In genomic region chr12:19129486-19130223, GRCh38 we compare ENCODE assay signal across 1 cellular context.
TF ChIP-seq lines count a peak whose summit lies in the region.

A gene with protein sequence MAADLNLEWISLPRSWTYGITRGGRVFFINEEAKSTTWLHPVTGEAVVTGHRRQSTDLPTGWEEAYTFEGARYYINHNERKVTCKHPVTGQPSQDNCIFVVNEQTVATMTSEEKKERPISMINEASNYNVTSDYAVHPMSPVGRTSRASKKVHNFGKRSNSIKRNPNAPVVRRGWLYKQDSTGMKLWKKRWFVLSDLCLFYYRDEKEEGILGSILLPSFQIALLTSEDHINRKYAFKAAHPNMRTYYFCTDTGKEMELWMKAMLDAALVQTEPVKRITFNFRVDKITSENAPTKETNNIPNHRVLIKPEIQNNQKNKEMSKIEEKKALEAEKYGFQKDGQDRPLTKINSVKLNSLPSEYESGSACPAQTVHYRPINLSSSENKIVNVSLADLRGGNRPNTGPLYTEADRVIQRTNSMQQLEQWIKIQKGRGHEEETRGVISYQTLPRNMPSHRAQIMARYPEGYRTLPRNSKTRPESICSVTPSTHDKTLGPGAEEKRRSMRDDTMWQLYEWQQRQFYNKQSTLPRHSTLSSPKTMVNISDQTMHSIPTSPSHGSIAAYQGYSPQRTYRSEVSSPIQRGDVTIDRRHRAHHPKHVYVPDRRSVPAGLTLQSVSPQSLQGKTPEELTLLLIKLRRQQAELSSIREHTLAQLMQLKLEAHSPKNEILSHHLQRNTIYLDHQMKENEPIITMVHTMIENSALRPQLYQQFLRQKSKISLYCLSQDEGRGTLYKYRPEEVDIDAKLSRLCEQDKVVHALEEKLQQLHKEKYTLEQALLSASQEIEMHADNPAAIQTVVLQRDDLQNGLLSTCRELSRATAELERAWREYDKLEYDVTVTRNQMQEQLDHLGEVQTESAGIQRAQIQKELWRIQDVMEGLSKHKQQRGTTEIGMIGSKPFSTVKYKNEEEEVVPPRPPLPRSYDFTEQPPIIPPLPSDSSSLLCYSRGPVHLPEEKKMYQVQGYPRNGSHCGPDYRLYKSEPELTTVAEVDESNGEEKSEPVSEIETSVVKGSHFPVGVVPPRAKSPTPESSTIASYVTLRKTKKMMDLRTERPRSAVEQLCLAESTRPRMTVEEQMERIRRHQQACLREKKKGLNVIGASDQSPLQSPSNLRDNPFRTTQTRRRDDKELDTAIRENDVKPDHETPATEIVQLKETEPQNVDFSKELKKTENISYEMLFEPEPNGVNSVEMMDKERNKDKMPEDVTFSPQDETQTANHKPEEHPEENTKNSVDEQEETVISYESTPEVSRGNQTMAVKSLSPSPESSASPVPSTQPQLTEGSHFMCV (plus strand): TSS chr12:19129733. CDS start chr12:19129800, 67 bp downstream.

TF ChIP-seq in HepG2, 621 proteins besides CTCF, POLR2A, EP300 and RAD21 (continued from another document and continues in another):
- TF ChIP-seq, protein P1, sequence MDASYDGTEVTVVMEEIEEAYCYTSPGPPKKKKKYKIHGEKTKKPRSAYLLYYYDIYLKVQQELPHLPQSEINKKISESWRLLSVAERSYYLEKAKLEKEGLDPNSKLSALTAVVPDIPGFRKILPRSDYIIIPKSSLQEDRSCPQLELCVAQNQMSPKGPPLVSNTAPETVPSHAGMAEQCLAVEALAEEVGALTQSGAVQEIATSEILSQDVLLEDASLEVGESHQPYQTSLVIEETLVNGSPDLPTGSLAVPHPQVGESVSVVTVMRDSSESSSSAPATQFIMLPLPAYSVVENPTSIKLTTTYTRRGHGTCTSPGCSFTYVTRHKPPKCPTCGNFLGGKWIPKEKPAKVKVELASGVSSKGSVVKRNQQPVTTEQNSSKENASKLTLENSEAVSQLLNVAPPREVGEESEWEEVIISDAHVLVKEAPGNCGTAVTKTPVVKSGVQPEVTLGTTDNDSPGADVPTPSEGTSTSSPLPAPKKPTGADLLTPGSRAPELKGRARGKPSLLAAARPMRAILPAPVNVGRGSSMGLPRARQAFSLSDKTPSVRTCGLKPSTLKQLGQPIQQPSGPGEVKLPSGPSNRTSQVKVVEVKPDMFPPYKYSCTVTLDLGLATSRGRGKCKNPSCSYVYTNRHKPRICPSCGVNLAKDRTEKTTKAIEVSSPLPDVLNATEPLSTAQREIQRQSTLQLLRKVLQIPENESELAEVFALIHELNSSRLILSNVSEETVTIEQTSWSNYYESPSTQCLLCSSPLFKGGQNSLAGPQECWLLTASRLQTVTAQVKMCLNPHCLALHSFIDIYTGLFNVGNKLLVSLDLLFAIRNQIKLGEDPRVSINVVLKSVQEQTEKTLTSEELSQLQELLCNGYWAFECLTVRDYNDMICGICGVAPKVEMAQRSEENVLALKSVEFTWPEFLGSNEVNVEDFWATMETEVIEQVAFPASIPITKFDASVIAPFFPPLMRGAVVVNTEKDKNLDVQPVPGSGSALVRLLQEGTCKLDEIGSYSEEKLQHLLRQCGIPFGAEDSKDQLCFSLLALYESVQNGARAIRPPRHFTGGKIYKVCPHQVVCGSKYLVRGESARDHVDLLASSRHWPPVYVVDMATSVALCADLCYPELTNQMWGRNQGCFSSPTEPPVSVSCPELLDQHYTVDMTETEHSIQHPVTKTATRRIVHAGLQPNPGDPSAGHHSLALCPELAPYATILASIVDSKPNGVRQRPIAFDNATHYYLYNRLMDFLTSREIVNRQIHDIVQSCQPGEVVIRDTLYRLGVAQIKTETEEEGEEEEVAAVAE (CRISPR knock-in tag; IDR thresholded peaks at IDR 0.05; ENCODE audit: borderline replicate concordance): no peak
- peak; percentile 55; the same call in 1 of the 2 replicates for TF ChIP-seq RBFOX2 (IDR thresholded peaks at IDR 0.05; ENCODE audit: low read depth, low read length)
- TF ChIP-seq ZNF446 (CRISPR knock-in tag; IDR thresholded peaks at IDR 0.05): 0 out of 2 replicates have a peak, but pooled peaks have one; percentile 63
- peak; percentile 64 for TF ChIP-seq ZFX (CRISPR knock-in tag; IDR thresholded peaks at IDR 0.05; ENCODE audit: low read depth)
- TF ChIP-seq, protein P2, sequence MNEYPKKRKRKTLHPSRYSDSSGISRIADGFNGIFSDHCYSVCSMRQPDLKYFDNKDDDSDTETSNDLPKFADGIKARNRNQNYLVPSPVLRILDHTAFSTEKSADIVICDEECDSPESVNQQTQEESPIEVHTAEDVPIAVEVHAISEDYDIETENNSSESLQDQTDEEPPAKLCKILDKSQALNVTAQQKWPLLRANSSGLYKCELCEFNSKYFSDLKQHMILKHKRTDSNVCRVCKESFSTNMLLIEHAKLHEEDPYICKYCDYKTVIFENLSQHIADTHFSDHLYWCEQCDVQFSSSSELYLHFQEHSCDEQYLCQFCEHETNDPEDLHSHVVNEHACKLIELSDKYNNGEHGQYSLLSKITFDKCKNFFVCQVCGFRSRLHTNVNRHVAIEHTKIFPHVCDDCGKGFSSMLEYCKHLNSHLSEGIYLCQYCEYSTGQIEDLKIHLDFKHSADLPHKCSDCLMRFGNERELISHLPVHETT (CRISPR knock-in tag; conservative IDR thresholded peaks at IDR 0.05): peak; percentile 63; the same call in 1 of the 2 replicates
- no peak for TF ChIP-seq NFYC (CRISPR knock-in tag; IDR thresholded peaks at IDR 0.05)
- no peak for TF ChIP-seq ELF1 (CRISPR knock-in tag; IDR thresholded peaks at IDR 0.05)
- TF ChIP-seq, protein P3, sequence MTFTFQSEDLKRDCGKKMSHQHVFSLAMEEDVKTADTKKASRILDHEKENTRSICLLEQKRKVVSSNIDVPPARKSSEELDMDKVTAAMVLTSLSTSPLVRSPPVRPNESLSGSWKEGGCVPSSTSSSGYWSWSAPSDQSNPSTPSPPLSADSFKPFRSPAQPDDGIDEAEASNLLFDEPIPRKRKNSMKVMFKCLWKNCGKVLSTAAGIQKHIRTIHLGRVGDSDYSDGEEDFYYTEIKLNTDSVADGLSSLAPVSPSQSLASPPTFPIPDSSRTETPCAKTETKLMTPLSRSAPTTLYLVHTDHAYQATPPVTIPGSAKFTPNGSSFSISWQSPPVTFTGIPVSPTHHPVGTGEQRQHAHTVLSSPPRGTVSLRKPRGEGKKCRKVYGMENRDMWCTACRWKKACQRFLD (CRISPR knock-in tag; IDR thresholded peaks at IDR 0.05; ENCODE audit: borderline replicate concordance): no peak
- TF ChIP-seq NR2F1 (CRISPR knock-in tag; IDR thresholded peaks at IDR 0.05): no peak
- TF ChIP-seq ZMYM3 (CRISPR knock-in tag; IDR thresholded peaks at IDR 0.05): no peak
- TF ChIP-seq TRAFD1 (CRISPR knock-in tag; IDR thresholded peaks at IDR 0.05; ENCODE audit: borderline replicate concordance): no peak
- TF ChIP-seq ESRRA (CRISPR knock-in tag; IDR thresholded peaks at IDR 0.05; ENCODE audit: low read depth): no peak
- peak; percentile 55; the same call in 1 of the 2 replicates for TF ChIP-seq KMT2B (CRISPR knock-in tag; IDR thresholded peaks at IDR 0.05)
- TF ChIP-seq, protein P4, sequence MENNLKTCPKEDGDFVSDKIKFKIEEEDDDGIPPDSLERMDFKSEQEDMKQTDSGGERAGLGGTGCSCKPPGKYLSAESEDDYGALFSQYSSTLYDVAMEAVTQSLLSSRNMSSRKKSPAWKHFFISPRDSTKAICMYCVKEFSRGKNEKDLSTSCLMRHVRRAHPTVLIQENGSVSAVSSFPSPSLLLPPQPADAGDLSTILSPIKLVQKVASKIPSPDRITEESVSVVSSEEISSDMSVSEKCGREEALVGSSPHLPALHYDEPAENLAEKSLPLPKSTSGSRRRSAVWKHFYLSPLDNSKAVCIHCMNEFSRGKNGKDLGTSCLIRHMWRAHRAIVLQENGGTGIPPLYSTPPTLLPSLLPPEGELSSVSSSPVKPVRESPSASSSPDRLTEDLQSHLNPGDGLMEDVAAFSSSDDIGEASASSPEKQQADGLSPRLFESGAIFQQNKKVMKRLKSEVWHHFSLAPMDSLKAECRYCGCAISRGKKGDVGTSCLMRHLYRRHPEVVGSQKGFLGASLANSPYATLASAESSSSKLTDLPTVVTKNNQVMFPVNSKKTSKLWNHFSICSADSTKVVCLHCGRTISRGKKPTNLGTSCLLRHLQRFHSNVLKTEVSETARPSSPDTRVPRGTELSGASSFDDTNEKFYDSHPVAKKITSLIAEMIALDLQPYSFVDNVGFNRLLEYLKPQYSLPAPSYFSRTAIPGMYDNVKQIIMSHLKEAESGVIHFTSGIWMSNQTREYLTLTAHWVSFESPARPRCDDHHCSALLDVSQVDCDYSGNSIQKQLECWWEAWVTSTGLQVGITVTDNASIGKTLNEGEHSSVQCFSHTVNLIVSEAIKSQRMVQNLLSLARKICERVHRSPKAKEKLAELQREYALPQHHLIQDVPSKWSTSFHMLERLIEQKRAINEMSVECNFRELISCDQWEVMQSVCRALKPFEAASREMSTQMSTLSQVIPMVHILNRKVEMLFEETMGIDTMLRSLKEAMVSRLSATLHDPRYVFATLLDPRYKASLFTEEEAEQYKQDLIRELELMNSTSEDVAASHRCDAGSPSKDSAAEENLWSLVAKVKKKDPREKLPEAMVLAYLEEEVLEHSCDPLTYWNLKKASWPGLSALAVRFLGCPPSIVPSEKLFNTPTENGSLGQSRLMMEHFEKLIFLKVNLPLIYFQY (CRISPR knock-in tag; IDR thresholded peaks at IDR 0.05; ENCODE audit: borderline replicate concordance): no peak
- TF ChIP-seq ZNF816 (CRISPR knock-in tag; IDR thresholded peaks at IDR 0.05; ENCODE audit: borderline replicate concordance): no peak
- no peak for TF ChIP-seq TFDP1 (CRISPR knock-in tag; IDR thresholded peaks at IDR 0.05; ENCODE audit: borderline replicate concordance)
- no peak for TF ChIP-seq NFATC3 (CRISPR knock-in tag; IDR thresholded peaks at IDR 0.05)
- TF ChIP-seq ZNF800 (CRISPR knock-in tag; IDR thresholded peaks at IDR 0.05): no peak
- TF ChIP-seq, protein P5, sequence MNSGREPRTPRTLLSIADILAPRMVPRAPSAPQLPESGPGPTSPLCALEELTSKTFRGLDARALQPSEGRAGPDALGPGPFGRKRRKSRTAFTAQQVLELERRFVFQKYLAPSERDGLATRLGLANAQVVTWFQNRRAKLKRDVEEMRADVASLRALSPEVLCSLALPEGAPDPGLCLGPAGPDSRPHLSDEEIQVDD (CRISPR knock-in tag; IDR thresholded peaks at IDR 0.05; ENCODE audit: borderline replicate concordance): no peak
- no peak; the same call in 1 of the 2 replicates for TF ChIP-seq SALL1 (CRISPR knock-in tag; IDR thresholded peaks at IDR 0.05)
- TF ChIP-seq HDAC6 (IDR thresholded peaks at IDR 0.05; ENCODE audit: low read depth, low read length): no peak
- TF ChIP-seq, protein P6, sequence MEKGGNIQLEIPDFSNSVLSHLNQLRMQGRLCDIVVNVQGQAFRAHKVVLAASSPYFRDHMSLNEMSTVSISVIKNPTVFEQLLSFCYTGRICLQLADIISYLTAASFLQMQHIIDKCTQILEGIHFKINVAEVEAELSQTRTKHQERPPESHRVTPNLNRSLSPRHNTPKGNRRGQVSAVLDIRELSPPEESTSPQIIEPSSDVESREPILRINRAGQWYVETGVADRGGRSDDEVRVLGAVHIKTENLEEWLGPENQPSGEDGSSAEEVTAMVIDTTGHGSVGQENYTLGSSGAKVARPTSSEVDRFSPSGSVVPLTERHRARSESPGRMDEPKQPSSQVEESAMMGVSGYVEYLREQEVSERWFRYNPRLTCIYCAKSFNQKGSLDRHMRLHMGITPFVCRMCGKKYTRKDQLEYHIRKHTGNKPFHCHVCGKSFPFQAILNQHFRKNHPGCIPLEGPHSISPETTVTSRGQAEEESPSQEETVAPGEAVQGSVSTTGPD (CRISPR knock-in tag; IDR thresholded peaks at IDR 0.05): no peak
- TF ChIP-seq ZNF547 (CRISPR knock-in tag; IDR thresholded peaks at IDR 0.05): no peak
- TF ChIP-seq, protein P7, sequence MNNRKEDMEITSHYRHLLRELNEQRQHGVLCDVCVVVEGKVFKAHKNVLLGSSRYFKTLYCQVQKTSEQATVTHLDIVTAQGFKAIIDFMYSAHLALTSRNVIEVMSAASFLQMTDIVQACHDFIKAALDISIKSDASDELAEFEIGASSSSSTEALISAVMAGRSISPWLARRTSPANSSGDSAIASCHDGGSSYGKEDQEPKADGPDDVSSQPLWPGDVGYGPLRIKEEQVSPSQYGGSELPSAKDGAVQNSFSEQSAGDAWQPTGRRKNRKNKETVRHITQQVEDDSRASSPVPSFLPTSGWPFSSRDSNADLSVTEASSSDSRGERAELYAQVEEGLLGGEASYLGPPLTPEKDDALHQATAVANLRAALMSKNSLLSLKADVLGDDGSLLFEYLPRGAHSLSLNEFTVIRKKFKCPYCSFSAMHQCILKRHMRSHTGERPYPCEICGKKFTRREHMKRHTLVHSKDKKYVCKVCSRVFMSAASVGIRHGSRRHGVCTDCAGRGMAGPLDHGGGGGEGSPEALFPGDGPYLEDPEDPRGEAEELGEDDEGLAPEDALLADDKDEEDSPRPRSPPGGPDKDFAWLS (CRISPR knock-in tag; IDR thresholded peaks at IDR 0.05; ENCODE audit: borderline replicate concordance): no peak
